ENCODE assay signal across 8 cellular contexts in genomic region chr11:3841426-3842304, GRCh38. TPM values are rescaled to one million over a fixed set of nuclear protein-coding genes. Genes with fewer than 3 reads are reported as not detected.
DNase-seq lines count a peak whose midpoint lies in the region; ATAC-seq, FAIRE-seq and TF ChIP-seq lines count a peak whose summit lies in the region.

No MANE protein-coding gene starts in this region.

- BruUV-seq in PC-9 (replicated peaks; lab: Mats Ljungman, UMichigan), result TSS peak; percentile 84

- H3K9ac ChIP-seq in neural progenitor cell, result peak overlapping the region; percentile 41

- H3K79me2 ChIP-seq in PC-9 (ENCODE audit: low read depth) (peaks cover 25% of the 10 kb centered on the region), neural progenitor cell (ENCODE audit: low read depth) (peaks cover 44% of the 10 kb centered on the region)

- in situ Hi-C loops in KBM-7 (cut with MboI; ENCODE audit: low pct_unique_long_range_greater_than_20kb, low sequenced_read_pairs), result no loop called here

- H3K36me3 Mint-ChIP-seq in neural progenitor cell, result peaks cover 6% of the 10 kb centered on the region

- H3K4me1 Mint-ChIP-seq in neural progenitor cell, result peaks cover 26% of the 10 kb centered on the region

- CTCF ChIA-PET in PC-9 (lab: Charles Lee), result interaction anchor here (0.8 to 2.1 kb wide), 4 partner anchors 12 to 231 kb away, joined by 3 to 7 read pairs (median 4); partner anchors contain the start of gene STIM1

- H3K27ac ChIP-seq in PC-9 (peak overlapping the region; percentile 39), foreskin keratinocyte (peak overlapping the region; percentile 76), neural progenitor cell (no peak overlapping the region)

- FAIRE-seq in urothelium cell line (lab: Jason Lieb, UNC), result no peak

- H3K27ac Mint-ChIP-seq in neural progenitor cell, result no peak overlapping the region

- no peaks in the 10 kb centered on the region for H3K27me3 Mint-ChIP-seq in neural progenitor cell (ENCODE audit: insufficient read depth, low read depth)

- peak; percentile 42 for DNase-seq in GM04503 (ENCODE audit: low read depth)
- DNase-seq in KBM-7, result peak; percentile 91
- DNase-seq in PC-9, result peak; percentile 64 to 76
- DNase-seq in activated gamma-delta T cell treated with anti-CD3 and anti-CD28 coated beads, Interleukin-2, amount 50 U/mL, for 16 hours (ENCODE audit: low read depth), result peak; percentile 93
- DNase-seq in foreskin keratinocyte, result peak in 1 of 2 donors; percentile 79
- peak; percentile 86 for DNase-seq in neural progenitor cell (ENCODE audit: low spot score)
- DNase-seq in urothelium cell line (ENCODE audit: low spot score), result peak; percentile 86

- peak overlapping the region; percentile 79 for H2AFZ ChIP-seq in PC-9
- H2AFZ ChIP-seq in neural progenitor cell (replicated peaks), result peak overlapping the region; percentile 95

- H3F3A ChIP-seq in PC-9 (ENCODE audit: insufficient read depth, low read depth), result no peaks in the 10 kb centered on the region; the same call in 1 of the 2 replicates
- H3F3A ChIP-seq in neural progenitor cell (ENCODE audit: low read depth), result peaks cover 6% of the 10 kb centered on the region

- intact Hi-C loops in PC-9 (cut with micrococcal nuclease; ENCODE audit: unreplicated experiment), result loop anchor here (1.0 to 2.0 kb wide), 2 partner anchors 25 to 33 kb away; partner anchors contain the start of gene PGAP2

- H3K4me3 Mint-ChIP-seq in neural progenitor cell, result peak overlapping the region; percentile 89

- TF ChIP-seq CTCF in PC-9 (conservative IDR thresholded peaks at IDR 0.05), result peak; percentile 70
- TF ChIP-seq CTCF in foreskin keratinocyte (conservative IDR thresholded peaks at IDR 0.05), result peak; percentile 87
- peak; percentile 80 for TF ChIP-seq CTCF in neural progenitor cell (IDR thresholded peaks at IDR 0.05)

- H3K9me2 ChIP-seq in PC-9 (ENCODE audit: insufficient read depth), result no peaks in the 10 kb centered on the region

- peaks cover 10% of the 10 kb centered on the region for H3K4me1 ChIP-seq in PC-9 (replicated peaks; ENCODE audit: insufficient read depth)
- H3K4me1 ChIP-seq in foreskin keratinocyte, result peaks cover 6% of the 10 kb centered on the region
- peaks cover 7% of the 10 kb centered on the region for H3K4me1 ChIP-seq in neural progenitor cell

- H3K4me2 ChIP-seq in PC-9 (peak overlapping the region; percentile 82), neural progenitor cell (peak overlapping the region; percentile 96)

- no peaks in the 10 kb centered on the region for H3K36me3 ChIP-seq in PC-9 (ENCODE audit: low read depth)
- no peaks in the 10 kb centered on the region for H3K36me3 ChIP-seq in neural progenitor cell

- peak overlapping the region; percentile 68 for H3K4me3 ChIP-seq in PC-9
- peak overlapping the region; percentile 98 for H3K4me3 ChIP-seq in neural progenitor cell

- H3K9me3 ChIP-seq in PC-9 (ENCODE audit: insufficient read depth, low read depth) (no peaks in the 10 kb centered on the region), neural progenitor cell (ENCODE audit: low read depth) (no peaks in the 10 kb centered on the region)

- ATAC-seq in GM21786 (IDR thresholded peaks at IDR 0.05; ENCODE audit: unreplicated experiment) (peak; percentile 51), foreskin keratinocyte (peak; percentile 82)

- POLR2A ChIA-PET in PC-9 (lab: Charles Lee; ENCODE audit: unreplicated experiment), result interaction anchor here (0.6 kb wide), 3 partner anchors 43 to 254 kb away, joined by 4 to 5 read pairs (median 4); no protein-coding TSS in a partner anchor

- H4K20me1 ChIP-seq in PC-9 (ENCODE audit: insufficient read depth) (no peaks in the 10 kb centered on the region), neural progenitor cell (ENCODE audit: low read depth) (peaks cover 33% of the 10 kb centered on the region)

- H3K27me3 ChIP-seq in PC-9 (ENCODE audit: insufficient read depth, low read depth) (no peaks in the 10 kb centered on the region), foreskin keratinocyte (no peaks in the 10 kb centered on the region), neural progenitor cell (no peaks in the 10 kb centered on the region)

- H3K9me3 Mint-ChIP-seq in neural progenitor cell, result no peaks in the 10 kb centered on the region

RNA-seq across cellular contexts. Expression of gene RHOG, which starts 0.9 kb away (rescaled TPM):
- 31.0 and 36.1 TPM in 2 replicates for total RNA-seq in PC-9 (2021)
- total RNA-seq in foreskin keratinocyte, result 45.9 and 47.2 TPM in 2 replicates
- polyA plus RNA-seq in foreskin keratinocyte, result 82.9 and 88.5 TPM in 2 replicates
- total RNA-seq in neural progenitor cell (ENCODE audit: low replicate concordance), result 5.9 and 19.9 TPM in 2 replicates

RNA-seq across cellular contexts. Expression of gene STIM1, which starts 13.8 kb away (rescaled TPM):
- total RNA-seq in PC-9 (2021) (26.8 and 28.3 TPM in 2 replicates), foreskin keratinocyte (22.8 and 24.7 TPM in 2 replicates), neural progenitor cell (ENCODE audit: low replicate concordance) (17.3 and 18.9 TPM in 2 replicates)
- 13.0 and 13.6 TPM in 2 replicates for polyA plus RNA-seq in foreskin keratinocyte

RNA-seq across cellular contexts. Expression of gene PGAP2, which starts 33.3 kb away (rescaled TPM):
- total RNA-seq in PC-9 (2021) (37.7 and 39.5 TPM in 2 replicates), foreskin keratinocyte (19.8 and 20.5 TPM in 2 replicates), neural progenitor cell (ENCODE audit: low replicate concordance) (10.0 and 37.4 TPM in 2 replicates)
- 25.5 and 26.8 TPM in 2 replicates for polyA plus RNA-seq in foreskin keratinocyte

RNA-seq across cellular contexts. Expression of gene NUP98, which starts 44.3 kb away (rescaled TPM):
- 49.8 and 59.7 TPM in 2 replicates for total RNA-seq in PC-9 (2021)
- total RNA-seq in foreskin keratinocyte, result 79.4 and 82.2 TPM in 2 replicates
- polyA plus RNA-seq in foreskin keratinocyte, result 26.2 and 33.0 TPM in 2 replicates
- 94.8 and 106 TPM in 2 replicates for total RNA-seq in neural progenitor cell (ENCODE audit: low replicate concordance)
